8 cellular contexts compared by ENCODE assay signal in the genomic region with DNA sequence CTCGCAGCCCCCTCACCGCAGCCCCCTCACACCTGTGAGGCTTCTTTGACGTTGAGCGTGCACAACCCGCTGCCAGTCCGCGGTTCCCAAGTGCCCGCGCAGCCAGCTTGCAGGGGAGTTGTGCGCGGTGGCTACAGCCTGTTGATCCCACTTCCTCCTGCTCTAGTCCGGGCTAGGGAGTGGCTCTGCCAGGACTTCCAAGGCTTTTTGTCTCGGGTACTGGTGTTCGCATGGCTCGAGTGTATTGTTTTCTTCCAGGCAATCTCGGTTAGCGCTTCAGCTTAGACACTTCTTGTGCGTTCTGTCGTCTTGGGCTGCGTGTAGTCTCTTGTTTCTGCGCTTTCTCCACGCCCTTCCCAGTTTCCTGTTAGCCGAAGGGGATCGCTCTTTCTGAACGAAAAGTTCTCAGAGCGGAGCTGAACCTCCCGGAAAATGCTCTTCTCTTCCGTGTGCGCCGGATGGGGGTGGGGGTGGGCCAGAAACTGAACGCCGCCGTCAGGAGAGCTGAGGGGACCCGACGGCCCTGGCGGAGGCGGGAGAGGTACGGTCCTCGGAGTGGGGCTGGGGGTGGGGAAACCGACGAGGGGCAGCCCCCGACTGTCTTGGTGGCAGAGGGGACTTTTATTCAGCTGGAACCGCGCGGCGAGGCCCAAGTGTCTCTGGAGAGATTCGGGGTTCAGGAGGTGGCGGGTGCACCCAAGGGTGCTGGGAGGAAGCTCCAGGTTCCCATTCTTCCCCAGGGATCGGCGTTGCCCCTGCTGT. TPM values are rescaled to one million over a fixed set of nuclear protein-coding genes. Genes with fewer than 3 reads are reported as not detected.
A peak's percentile ranks its signal among the peaks of the same experiment; 100 is the strongest.
DNase-seq lines count a peak whose midpoint lies in the region; TF ChIP-seq lines count a peak whose summit lies in the region.

No MANE protein-coding gene starts in this region.

- peaks cover 6 to 9% of the 10 kb centered on the region in 2 donors for H3K4me1 ChIP-seq in duodenal mucosa (ENCODE audit: control insufficient read depth in 1 of 2, insufficient read depth in 2 of 2, low read length in 2 of 2)

- H3K4me3 ChIP-seq in WERI-Rb-1 (ENCODE audit: low read depth, low read length) (peak overlapping the region; percentile 60), duodenal mucosa (ENCODE audit: low read depth in 1 of 2, low read length in 2 of 2) (peak overlapping the region; percentile 73 to 89), lower leg skin (ENCODE audit: low read depth, poor library complexity, severe bottlenecking) (peak overlapping the region; percentile 97)

- TF ChIP-seq CTCF in WERI-Rb-1 (IDR thresholded peaks at IDR 0.05; ENCODE audit: low read depth, low read length) (no peak), lower leg skin (IDR thresholded peaks at IDR 0.05) (no peak)

- WGBS in lower leg skin, 2 donors: 0 to 1% methylated on average over 42 to 44 of the region's 50 CpGs

- H3K27ac ChIP-seq in WERI-Rb-1: peak overlapping the region; percentile 69; the same call in 1 of the 2 replicates
- H3K27ac ChIP-seq in duodenal mucosa (ENCODE audit: low read depth, low read length): peak overlapping the region; percentile 63

- DNase-seq in EL (peak; percentile 78), H4 (ENCODE audit: low spot score) (peak; percentile 21), M059J (ENCODE audit: low read depth) (peak; percentile 76), WERI-Rb-1 (peak; percentile 28), lower leg skin (ENCODE audit: low spot score in 2 of 2) (peak; percentile 36 to 88), NCI-H2107 (lab: John Stamatoyannopoulos, UW) (no peak)
- DNase-seq in stimulated activated naive CD4-positive, alpha-beta T cell (lab: John Stamatoyannopoulos, UW): peak in 4 of 6 experiments; percentile 10 to 42 (median 36)

- intact Hi-C loops in lower leg skin (cut with DNase I; ENCODE audit: low total_unique reads): loop anchor here (10.0 kb wide), 1 partner anchor 83 kb away; the partner anchor contains the start of gene VWA8

- no peaks in the 10 kb centered on the region for H3K9me3 ChIP-seq in WERI-Rb-1 (ENCODE audit: severe bottlenecking)
- no peaks in the 10 kb centered on the region for H3K9me3 ChIP-seq in duodenal mucosa (ENCODE audit: control insufficient read depth in 1 of 2, low read length in 2 of 2)

- TF ChIP-seq POLR2A in lower leg skin (IDR thresholded peaks at IDR 0.05): no peak

- H3K9ac ChIP-seq in duodenal mucosa (ENCODE audit: low read depth in 1 of 2, low read length in 2 of 2): peak overlapping the region; percentile 57 to 65

- H3K36me3 ChIP-seq in WERI-Rb-1 (no peaks in the 10 kb centered on the region), duodenal mucosa (ENCODE audit: control insufficient read depth in 1 of 2, insufficient read depth in 2 of 2, low read length in 2 of 2) (no peaks in the 10 kb centered on the region)

- H3K27me3 ChIP-seq in WERI-Rb-1 (ENCODE audit: insufficient read depth, low read depth, severe bottlenecking): no peaks in the 10 kb centered on the region
- no peaks in the 10 kb centered on the region for H3K27me3 ChIP-seq in duodenal mucosa (ENCODE audit: control insufficient read depth in 1 of 2, insufficient read depth in 2 of 2, low read length in 2 of 2)

RNA-seq across cellular contexts. Expression of gene DGKH, which starts 0.7 kb away (rescaled TPM):
- total RNA-seq in H4 (2014; rRNA removed; shearing (Covaris generic)): 2.7 and 3.3 TPM in 2 replicates
- total RNA-seq in M059J (2014; rRNA removed; shearing (Covaris generic)): 3.4 and 5.0 TPM in 2 replicates
- 10 to 100 TPM in 3 of 4 donors, 1 to 10 TPM in 1; 8.8 to 17.0 (median 10.9) TPM for total RNA-seq in lower leg skin
